Comparison of ENCODE assay signal across 31 cellular contexts in the genomic region with DNA sequence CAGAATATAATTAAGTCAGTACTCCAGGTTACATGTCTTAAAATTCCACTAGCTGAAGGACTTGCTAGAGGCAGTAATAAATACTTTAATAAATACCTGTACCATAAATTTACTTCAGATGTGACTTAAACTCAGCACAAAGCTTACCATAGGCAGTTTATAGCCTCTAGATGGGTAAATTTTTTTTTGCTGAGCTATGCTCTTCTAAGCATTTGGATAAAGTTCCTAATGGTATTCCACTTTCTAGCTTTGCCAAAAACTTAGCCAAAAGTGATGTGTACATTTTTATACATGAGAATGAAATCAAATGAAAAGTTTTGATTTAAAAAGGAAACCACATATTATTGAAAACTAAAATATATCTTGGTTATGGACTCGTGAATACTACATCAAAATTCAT.
"Had no signal": no experiment of that assay in that cellular context is flagged by ENCODE, and none has a peak within 500 bp of the region (broad histone marks: within the 10 kb centered on the region; RNA-seq: fewer than 3 reads in every experiment).

No MANE protein-coding gene starts in this region.

- H3K4me1 Mint-ChIP-seq: naive B cell; natural killer cell; nephron progenitor cell; stimulated activated effector memory CD8-positive, alpha-beta T cell treated with anti-CD3 and anti-CD28 coated beads, Interleukin-12 subunit alpha, Interleukin-12 subunit beta, amount 100 ng/mL, for 72 hours had no signal

- H2AFZ ChIP-seq: neural progenitor cell had no signal

- FAIRE-seq: islet of Langerhans, kidney, small intestine, urothelium cell line had no signal

- ATAC-seq: left colon; natural killer cell; right cardiac atrium; stimulated activated effector memory CD8-positive, alpha-beta T cell treated with anti-CD3 and anti-CD28 coated beads, Interleukin-12 subunit alpha, Interleukin-12 subunit beta, amount 100 ng/mL, for 72 hours; upper lobe of right lung had no signal

- H3K9me3 Mint-ChIP-seq: mesothelial cell of epicardium; natural killer cell; stimulated activated effector memory CD8-positive, alpha-beta T cell treated with anti-CD3 and anti-CD28 coated beads, Interleukin-12 subunit alpha, Interleukin-12 subunit beta, amount 100 ng/mL, for 72 hours; stimulated activated naive CD8-positive, alpha-beta T cell treated with anti-CD3 and anti-CD28 coated beads, Interleukin-15, Interleukin-2, amounts not matched to agents 100 ng/mL and 50 ng/mL, for 24 hours had no signal

- H3K9me3 ChIP-seq: left ventricle myocardium inferior, neutrophil, ovary, prostate gland, sigmoid colon, spleen, suprapubic skin, thoracic aorta, tibial artery, upper lobe of right lung had no signal

- H3K4me1 ChIP-seq: prostate gland, spleen, suprapubic skin, upper lobe of right lung had no signal

- H3K4me3 ChIP-seq: left ventricle myocardium inferior, lung, neural progenitor cell, ovary, prostate gland, sigmoid colon, spleen, suprapubic skin, thoracic aorta, tibial artery, upper lobe of right lung had no signal

- H3K9ac ChIP-seq: neural progenitor cell had no signal

- H3K36me3 Mint-ChIP-seq: mesothelial cell of epicardium; naive B cell; natural killer cell; neural progenitor cell; stimulated activated effector memory CD8-positive, alpha-beta T cell treated with anti-CD3 and anti-CD28 coated beads, Interleukin-12 subunit alpha, Interleukin-12 subunit beta, amount 100 ng/mL, for 72 hours had no signal

- DNase-seq: hippocampal formation; kidney; left colon; left ventricle myocardium inferior; mesendoderm; naive B cell; natural killer cell; nephron progenitor cell; occipital lobe; ovary; retina; right cardiac atrium; sigmoid colon; small intestine; spleen; stimulated activated CD4-positive, alpha-beta T cell treated with anti-CD3 and anti-CD28 coated beads, Interleukin-4, amount 100 ng/mL, for 24 hours; stimulated activated naive CD4-positive, alpha-beta T cell; tibial artery; trophoblast cell; upper lobe of right lung had no signal

- H3K4me3 Mint-ChIP-seq: mesothelial cell of epicardium; naive B cell; natural killer cell; nephron progenitor cell; neural progenitor cell; stimulated activated effector memory CD8-positive, alpha-beta T cell treated with anti-CD3 and anti-CD28 coated beads, Interleukin-12 subunit alpha, Interleukin-12 subunit beta, amount 100 ng/mL, for 72 hours; stimulated activated naive CD8-positive, alpha-beta T cell treated with anti-CD3 and anti-CD28 coated beads, Interleukin-15, Interleukin-2, amounts not matched to agents 100 ng/mL and 50 ng/mL, for 24 hours had no signal

- H3K27ac ChIP-seq: left ventricle myocardium inferior, neutrophil, ovary, prostate gland, sigmoid colon, spleen, suprapubic skin, thoracic aorta, tibial artery, upper lobe of right lung had no signal

- H3K27ac Mint-ChIP-seq: mesothelial cell of epicardium; naive B cell; natural killer cell; nephron progenitor cell; neural progenitor cell; stimulated activated effector memory CD8-positive, alpha-beta T cell treated with anti-CD3 and anti-CD28 coated beads, Interleukin-12 subunit alpha, Interleukin-12 subunit beta, amount 100 ng/mL, for 72 hours; stimulated activated naive CD8-positive, alpha-beta T cell treated with anti-CD3 and anti-CD28 coated beads, Interleukin-15, Interleukin-2, amounts not matched to agents 100 ng/mL and 50 ng/mL, for 24 hours had no signal

- H3K27me3 ChIP-seq: neural progenitor cell, neutrophil, ovary, sigmoid colon, spleen, suprapubic skin, tibial artery, upper lobe of right lung had no signal

- H3K36me3 ChIP-seq: left ventricle myocardium inferior, neural progenitor cell, neutrophil, ovary, prostate gland, sigmoid colon, spleen, suprapubic skin, thoracic aorta, tibial artery, upper lobe of right lung had no signal
